8 cellular contexts compared by ENCODE assay signal in genomic region chr2:20135631-20136050, GRCh38.
DNase-seq lines count a peak whose midpoint lies in the region; ATAC-seq and TF ChIP-seq lines count a peak whose summit lies in the region.

No MANE protein-coding gene starts in this region.

- peaks cover 6% of the 10 kb centered on the region for H3K4me1 ChIP-seq in RWPE2 (ENCODE audit: insufficient read depth, poor library complexity, severe bottlenecking)
- no peaks in the 10 kb centered on the region for H3K4me1 ChIP-seq in left lung
- no peaks in the 10 kb centered on the region for H3K4me1 ChIP-seq in effector memory CD4-positive, alpha-beta T cell (ENCODE audit: control insufficient read depth, insufficient read depth, low read length, poor library complexity, severe bottlenecking)

- no peaks in the 10 kb centered on the region for H3K27me3 Mint-ChIP-seq in chondrocyte (ENCODE audit: low read depth)

- ATAC-seq in GM21447 (IDR thresholded peaks at IDR 0.05; ENCODE audit: unreplicated experiment) (peak; percentile 92), RWPE2 (ENCODE audit: low read depth) (peak; percentile 42; the same call in 1 of the 3 replicates), left lung (peak; percentile 90)
- peak; percentile 60 for ATAC-seq in stimulated activated effector memory CD8-positive, alpha-beta T cell treated with anti-CD3 and anti-CD28 coated beads, Interleukin-12 subunit alpha, Interleukin-12 subunit beta, amount 100 ng/mL, for 72 hours

- H3K27ac ChIP-seq in RWPE2 (ENCODE audit: poor library complexity, severe bottlenecking), result no peak overlapping the region
- H3K27ac ChIP-seq in left lung, result no peak overlapping the region
- H3K27ac ChIP-seq in effector memory CD4-positive, alpha-beta T cell (ENCODE audit: insufficient read depth, low read length, poor library complexity, severe bottlenecking), result no peak overlapping the region

- H3K27ac Mint-ChIP-seq in chondrocyte (ENCODE audit: unreplicated experiment), result no peak overlapping the region
- H3K27ac Mint-ChIP-seq in stimulated activated effector memory CD8-positive, alpha-beta T cell treated with anti-CD3 and anti-CD28 coated beads, Interleukin-12 subunit alpha, Interleukin-12 subunit beta, amount 100 ng/mL, for 72 hours, result no peak overlapping the region

- no peaks in the 10 kb centered on the region for H3K36me3 Mint-ChIP-seq in chondrocyte (ENCODE audit: low read depth)
- H3K36me3 Mint-ChIP-seq in stimulated activated effector memory CD8-positive, alpha-beta T cell treated with anti-CD3 and anti-CD28 coated beads, Interleukin-12 subunit alpha, Interleukin-12 subunit beta, amount 100 ng/mL, for 72 hours, result no peaks in the 10 kb centered on the region

- intact Hi-C loops in left lung (cut with DNase I), result loop anchor here in 1 of 2 donors (10.0 kb wide), 1 partner anchor 89 kb away; the partner anchor contains the start of gene SDC1

- H3K4me3 ChIP-seq in RWPE2 (ENCODE audit: severe bottlenecking) (no peak overlapping the region), left lung (no peak overlapping the region)
- no peak overlapping the region for H3K4me3 ChIP-seq in effector memory CD4-positive, alpha-beta T cell (ENCODE audit: insufficient read depth, low read depth, low read length, poor library complexity, severe bottlenecking)

- peak; percentile 71 for TF ChIP-seq CTCF in RWPE2 (IDR thresholded peaks at IDR 0.05; ENCODE audit: poor library complexity, severe bottlenecking)
- peak; percentile 85 for TF ChIP-seq CTCF in chondrocyte (IDR thresholded peaks at IDR 0.05)
- peak; percentile 65 to 66 for TF ChIP-seq CTCF in left lung (IDR thresholded peaks at IDR 0.05)

- H3K4me3 Mint-ChIP-seq in chondrocyte (ENCODE audit: unreplicated experiment), result no peak overlapping the region
- no peak overlapping the region for H3K4me3 Mint-ChIP-seq in stimulated activated effector memory CD8-positive, alpha-beta T cell treated with anti-CD3 and anti-CD28 coated beads, Interleukin-12 subunit alpha, Interleukin-12 subunit beta, amount 100 ng/mL, for 72 hours

- H3K4me1 Mint-ChIP-seq in chondrocyte (ENCODE audit: low read depth), result peaks cover 29% of the 10 kb centered on the region
- H3K4me1 Mint-ChIP-seq in stimulated activated effector memory CD8-positive, alpha-beta T cell treated with anti-CD3 and anti-CD28 coated beads, Interleukin-12 subunit alpha, Interleukin-12 subunit beta, amount 100 ng/mL, for 72 hours, result no peaks in the 10 kb centered on the region

- H3K27me3 ChIP-seq in RWPE2 (ENCODE audit: insufficient read depth, poor library complexity, severe bottlenecking), result no peaks in the 10 kb centered on the region
- H3K27me3 ChIP-seq in left lung, result no peaks in the 10 kb centered on the region
- no peaks in the 10 kb centered on the region for H3K27me3 ChIP-seq in effector memory CD4-positive, alpha-beta T cell (replicated peaks; ENCODE audit: control insufficient read depth, insufficient read depth, low read length, poor library complexity, severe bottlenecking)

- H3K9me3 Mint-ChIP-seq in chondrocyte (ENCODE audit: low read depth), result no peaks in the 10 kb centered on the region
- H3K9me3 Mint-ChIP-seq in stimulated activated effector memory CD8-positive, alpha-beta T cell treated with anti-CD3 and anti-CD28 coated beads, Interleukin-12 subunit alpha, Interleukin-12 subunit beta, amount 100 ng/mL, for 72 hours, result no peaks in the 10 kb centered on the region

- DNase-seq in GM03348 (ENCODE audit: low spot score) (peak; percentile 87), HT1080 (ENCODE audit: low read depth) (peak; percentile 68), RWPE2 (ENCODE audit: low spot score) (peak; percentile 61), chondrocyte (ENCODE audit: low spot score) (no peak), left lung (peak in 1 of 2 donors; percentile 68)
- DNase-seq in stimulated activated effector memory CD8-positive, alpha-beta T cell treated with anti-CD3 and anti-CD28 coated beads, Interleukin-12 subunit alpha, Interleukin-12 subunit beta, amount 100 ng/mL, for 72 hours (ENCODE audit: low spot score in 2 of 2), result peak; percentile 9 to 58
- DNase-seq in effector memory CD4-positive, alpha-beta T cell, result no peak

- H3K36me3 ChIP-seq in RWPE2 (ENCODE audit: low read depth) (no peaks in the 10 kb centered on the region), left lung (no peaks in the 10 kb centered on the region)
- H3K36me3 ChIP-seq in effector memory CD4-positive, alpha-beta T cell (ENCODE audit: control insufficient read depth, insufficient read depth, low read length), result no peaks in the 10 kb centered on the region

- no peaks in the 10 kb centered on the region for H3K9me3 ChIP-seq in RWPE2 (ENCODE audit: severe bottlenecking)
- no peaks in the 10 kb centered on the region for H3K9me3 ChIP-seq in left lung
- H3K9me3 ChIP-seq in effector memory CD4-positive, alpha-beta T cell (ENCODE audit: control insufficient read depth, low read length), result no peaks in the 10 kb centered on the region

Comparison
In these comparisons a context has a peak if more than half of its experiments do, and no peak if none do; other contexts are left out.
1. DNase-seq: peak in GM03348 (single experiment), HT1080 (single experiment), RWPE2 (single experiment) and stimulated activated effector memory CD8-positive, alpha-beta T cell treated with anti-CD3 and anti-CD28 coated beads, Interleukin-12 subunit alpha, Interleukin-12 subunit beta, amount 100 ng/mL, for 72 hours (2 of 2); none in chondrocyte (single experiment) and effector memory CD4-positive, alpha-beta T cell (0 of 3).
2. ATAC-seq: peak in every context shown above with its lines; median percentile 92 in GM21447; 90 in left lung; 60 in stimulated activated effector memory CD8-positive, alpha-beta T cell treated with anti-CD3 and anti-CD28 coated beads, Interleukin-12 subunit alpha, Interleukin-12 subunit beta, amount 100 ng/mL, for 72 hours; 42 in RWPE2.
3. Peak in every context shown above with its lines, with median percentiles within 50 percentile points of each other: CTCF ChIP-seq.